In the genomic region with DNA sequence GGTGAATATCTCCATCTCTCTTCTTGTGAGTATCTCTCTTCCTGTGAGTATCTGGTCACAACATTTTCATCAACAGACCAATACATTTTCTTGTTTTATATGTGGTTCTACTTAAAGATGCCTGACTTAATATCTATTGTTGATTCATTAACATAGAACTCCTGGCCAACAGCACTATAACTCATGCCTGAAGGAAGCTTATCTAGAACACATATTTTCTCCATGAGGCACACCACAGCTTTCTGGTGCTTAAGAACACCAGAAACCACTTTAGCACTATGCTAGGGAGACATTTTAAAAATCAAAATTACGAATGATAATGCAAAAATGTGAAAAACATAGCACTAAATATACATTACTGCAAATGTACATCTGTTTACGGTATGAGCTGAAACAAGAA, we compare ENCODE assay signal across 19 cellular contexts.
A peak's percentile ranks its signal among the peaks of the same experiment; 100 is the strongest.
DNase-seq lines count a peak whose midpoint lies in the region; ATAC-seq and TF ChIP-seq lines count a peak whose summit lies in the region.
"Had no signal": no experiment of that assay in that cellular context is flagged by ENCODE, and none has a peak within 500 bp of the region (broad histone marks: within the 10 kb centered on the region; RNA-seq: fewer than 3 reads in every experiment).

No MANE protein-coding gene starts in this region.

- H3K27me3 ChIP-seq in fibroblast of lung (ENCODE audit: control insufficient read depth, insufficient read depth, low read length): no peaks in the 10 kb centered on the region
- H3K27me3 ChIP-seq: testis had no signal

- no peak overlapping the region for H3K27ac ChIP-seq in fibroblast of lung (ENCODE audit: insufficient read depth, low read length)
- H3K27ac ChIP-seq: testis, WERI-Rb-1 had no signal

- no peaks in the 10 kb centered on the region for H3K36me3 ChIP-seq in fibroblast of lung (ENCODE audit: control insufficient read depth, insufficient read depth, low read length)
- H3K36me3 ChIP-seq: WERI-Rb-1 had no signal

- ATAC-seq in SK-N-SH treated with all-trans-retinoic acid at 6 μM for 48 hours (no peak; the same call in 1 of the 3 replicates), HG03571 (IDR thresholded peaks at IDR 0.05; ENCODE audit: unreplicated experiment) (no peak)
- ATAC-seq: activated T-helper 17 cell treated with anti-CD3 and anti-CD28 coated beads, Interleukin-2, amount 50 U/mL, for 72 hours; Panc1; stimulated activated effector memory CD8-positive, alpha-beta T cell treated with anti-CD3 and anti-CD28 coated beads, Interleukin-12 subunit alpha, Interleukin-12 subunit beta, amount 100 ng/mL, for 72 hours had no signal

- no peak overlapping the region for H3K4me2 ChIP-seq in fibroblast of lung (ENCODE audit: extremely low read depth, insufficient read depth, low read length)

- no peak for TF ChIP-seq CTCF in fibroblast of lung (conservative IDR thresholded peaks at IDR 0.05 in 1 of 2, IDR thresholded peaks at IDR 0.05 in 1 of 2; ENCODE audit: low read depth in 1 of 2, low read length in 2 of 2)

- DNase-seq in ELR (ENCODE audit: low read depth): peak; percentile 72
- peak; percentile 76 to 96 for DNase-seq in fibroblast of lung (ENCODE audit: low read depth in 2 of 2)
- peak; percentile 55 for DNase-seq in non-pigmented ciliary epithelial cell (ENCODE audit: low read depth)
- no peak for DNase-seq in NCI-H1694 treated with DMSO at 0.1 percent for 48 hours (lab: John Stamatoyannopoulos, UW)
- no peak for DNase-seq in NK-92 (lab: John Stamatoyannopoulos, UW; ENCODE audit: unreplicated experiment)
- DNase-seq in HUDEP-2 (lab: John Stamatoyannopoulos, UW; ENCODE audit: unreplicated experiment in 76 of 76): no peak
- DNase-seq: activated naive CD8-positive, alpha-beta T cell treated with anti-CD3 and anti-CD28 coated beads for 36 hours; hippocampal formation; NCI-H1092 treated with DMSO at 0.1 percent for 48 hours; NCI-H2081 treated with DMSO at 0.1 percent for 48 hours; NK-92 treated with Interleukin-12 subunit alpha and Interleukin-12 subunit beta, amount 100 ng/mL, for 24 hours; stimulated activated CD4-positive, alpha-beta T cell treated with anti-CD3 and anti-CD28 coated beads, Interleukin-1b, Interleukin-23, amount 100 ng/mL, for 48 hours; testis; WERI-Rb-1 had no signal

- no peak overlapping the region for H3K9ac ChIP-seq in fibroblast of lung (ENCODE audit: insufficient read depth, low read length)

- no peaks in the 10 kb centered on the region for H3K9me3 ChIP-seq in fibroblast of lung (ENCODE audit: control insufficient read depth, insufficient read depth, low read depth, low read length)
- H3K9me3 ChIP-seq: testis had no signal

- H3K4me1 ChIP-seq in fibroblast of lung (ENCODE audit: control insufficient read depth, extremely low read depth, insufficient read depth, low read length): no peaks in the 10 kb centered on the region
- H3K4me1 ChIP-seq: testis had no signal

- no peaks in the 10 kb centered on the region for H4K20me1 ChIP-seq in fibroblast of lung (ENCODE audit: control insufficient read depth, extremely low read depth, insufficient read depth, low read length)

- H2AFZ ChIP-seq in fibroblast of lung (ENCODE audit: low read length): no peak overlapping the region

- H3K4me3 ChIP-seq in fibroblast of lung (replicated peaks in 1 of 4; ENCODE audit: control extremely low read depth in 1 of 4, insufficient read depth in 1 of 4, low read depth in 3 of 4, low read length in 4 of 4): no peak overlapping the region
- H3K4me3 ChIP-seq: testis had no signal

- H3K79me2 ChIP-seq in fibroblast of lung (ENCODE audit: control insufficient read depth, insufficient read depth, low read length): no peaks in the 10 kb centered on the region

TF ChIP-seq in SK-N-SH treated with all-trans-retinoic acid at 6 μM for 48 hours, 23 proteins besides CTCF, POLR2A, EP300 and RAD21:
- TF ChIP-seq ISL1 (CRISPR knock-in tag; IDR thresholded peaks at IDR 0.05) (peak; percentile 36; the same call in 1 of the 2 replicates), TOX (CRISPR knock-in tag; IDR thresholded peaks at IDR 0.05; ENCODE audit: borderline replicate concordance) (no peak), OSR1 (CRISPR knock-in tag; IDR thresholded peaks at IDR 0.05) (no peak), GLIS3 (CRISPR knock-in tag; IDR thresholded peaks at IDR 0.05) (no peak)
- TF ChIP-seq, protein P1, sequence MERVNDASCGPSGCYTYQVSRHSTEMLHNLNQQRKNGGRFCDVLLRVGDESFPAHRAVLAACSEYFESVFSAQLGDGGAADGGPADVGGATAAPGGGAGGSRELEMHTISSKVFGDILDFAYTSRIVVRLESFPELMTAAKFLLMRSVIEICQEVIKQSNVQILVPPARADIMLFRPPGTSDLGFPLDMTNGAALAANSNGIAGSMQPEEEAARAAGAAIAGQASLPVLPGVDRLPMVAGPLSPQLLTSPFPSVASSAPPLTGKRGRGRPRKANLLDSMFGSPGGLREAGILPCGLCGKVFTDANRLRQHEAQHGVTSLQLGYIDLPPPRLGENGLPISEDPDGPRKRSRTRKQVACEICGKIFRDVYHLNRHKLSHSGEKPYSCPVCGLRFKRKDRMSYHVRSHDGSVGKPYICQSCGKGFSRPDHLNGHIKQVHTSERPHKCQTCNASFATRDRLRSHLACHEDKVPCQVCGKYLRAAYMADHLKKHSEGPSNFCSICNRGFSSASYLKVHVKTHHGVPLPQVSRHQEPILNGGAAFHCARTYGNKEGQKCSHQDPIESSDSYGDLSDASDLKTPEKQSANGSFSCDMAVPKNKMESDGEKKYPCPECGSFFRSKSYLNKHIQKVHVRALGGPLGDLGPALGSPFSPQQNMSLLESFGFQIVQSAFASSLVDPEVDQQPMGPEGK (CRISPR knock-in tag; IDR thresholded peaks at IDR 0.05; ENCODE audit: borderline replicate concordance): no peak
- TF ChIP-seq, protein P2, sequence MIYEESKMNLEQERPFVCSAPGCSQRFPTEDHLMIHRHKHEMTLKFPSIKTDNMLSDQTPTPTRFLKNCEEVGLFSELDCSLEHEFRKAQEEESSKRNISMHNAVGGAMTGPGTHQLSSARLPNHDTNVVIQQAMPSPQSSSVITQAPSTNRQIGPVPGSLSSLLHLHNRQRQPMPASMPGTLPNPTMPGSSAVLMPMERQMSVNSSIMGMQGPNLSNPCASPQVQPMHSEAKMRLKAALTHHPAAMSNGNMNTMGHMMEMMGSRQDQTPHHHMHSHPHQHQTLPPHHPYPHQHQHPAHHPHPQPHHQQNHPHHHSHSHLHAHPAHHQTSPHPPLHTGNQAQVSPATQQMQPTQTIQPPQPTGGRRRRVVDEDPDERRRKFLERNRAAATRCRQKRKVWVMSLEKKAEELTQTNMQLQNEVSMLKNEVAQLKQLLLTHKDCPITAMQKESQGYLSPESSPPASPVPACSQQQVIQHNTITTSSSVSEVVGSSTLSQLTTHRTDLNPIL (CRISPR knock-in tag; IDR thresholded peaks at IDR 0.05; ENCODE audit: low read depth): no peak

Comparison
In these comparisons a context has a peak if more than half of its experiments do, and no peak if none do; other contexts are left out.
1. DNase-seq: peak in ELR (single experiment), fibroblast of lung (2 of 2) and non-pigmented ciliary epithelial cell (single experiment); none in NCI-H1694 treated with DMSO at 0.1 percent for 48 hours (single experiment), NK-92 (single experiment) and HUDEP-2 (0 of 76).